8 cellular contexts compared by ENCODE assay signal in the genomic region with DNA sequence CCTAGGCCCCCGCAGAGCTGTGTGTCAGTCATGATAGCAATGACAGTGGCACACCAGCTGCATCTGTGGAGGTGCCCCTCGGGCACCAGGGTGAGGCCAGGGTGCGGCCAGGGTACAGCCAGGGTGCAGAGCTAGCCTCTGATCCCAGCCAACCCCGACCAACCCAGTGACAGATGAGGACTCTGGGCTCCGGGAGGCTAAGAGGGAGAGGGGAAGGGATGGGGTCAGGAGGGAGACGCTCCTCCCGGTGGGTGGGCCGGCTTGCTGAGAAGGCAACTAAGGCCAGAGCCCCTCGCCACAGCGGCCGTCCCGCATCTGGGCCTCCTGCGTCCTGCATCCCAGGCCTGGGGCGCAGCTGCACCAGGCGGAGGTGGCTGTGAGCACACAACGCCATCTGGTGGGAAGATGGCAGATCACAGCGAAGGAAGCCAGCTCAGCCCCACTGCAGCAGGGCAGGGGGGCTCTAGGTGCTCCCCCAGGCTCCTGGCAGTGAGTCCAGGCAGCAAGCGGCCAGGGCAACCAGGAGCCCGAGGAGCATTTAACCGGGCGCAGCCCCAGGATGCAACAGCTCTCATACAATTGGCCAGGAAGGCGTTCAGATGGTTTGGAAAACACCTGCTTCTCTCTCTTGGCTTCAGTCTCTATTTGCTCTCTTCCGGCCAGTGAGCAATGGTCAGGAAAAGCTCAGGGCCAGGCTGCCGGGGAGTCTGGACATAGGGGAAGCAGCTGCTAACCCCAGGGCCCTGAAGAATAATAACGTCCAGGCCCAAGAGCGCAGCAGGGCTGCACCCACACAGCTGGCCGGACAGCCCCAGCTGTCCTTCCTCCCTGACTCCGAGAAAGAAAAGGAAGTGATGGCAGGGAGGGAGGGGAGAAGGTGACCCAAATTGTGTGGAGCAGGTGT.
DNase-seq lines count a peak whose midpoint lies in the region; ATAC-seq and TF ChIP-seq lines count a peak whose summit lies in the region.

No MANE protein-coding gene starts in this region.

- no peak overlapping the region for H3K4me3 ChIP-seq in mesenchymal stem cell (ENCODE audit: insufficient read depth in 1 of 2, low read depth in 1 of 2, low read length in 2 of 2)
- H3K4me3 ChIP-seq in uterus = no peak overlapping the region

- peaks cover 0 to 3% of the 10 kb centered on the region in 2 experiments for H3K36me3 ChIP-seq in mesenchymal stem cell (ENCODE audit: control insufficient read depth in 1 of 2, insufficient read depth in 2 of 2, low read depth in 1 of 2, low read length in 2 of 2)
- no peaks in the 10 kb centered on the region for H3K36me3 ChIP-seq in uterus

- H4K91ac ChIP-seq in mesenchymal stem cell (ENCODE audit: low read length) = no peak overlapping the region

- no peaks in the 10 kb centered on the region for H3K36me3 Mint-ChIP-seq in effector memory CD8-positive, alpha-beta T cell (ENCODE audit: insufficient read depth)

- DNase-seq in G401 (ENCODE audit: low spot score) (peak; percentile 59), HT-29 (ENCODE audit: low spot score) (peak; percentile 67), SK-MEL-5 (ENCODE audit: low read depth, low spot score) (peak; percentile 60), mesenchymal stem cell (peak; percentile 48), uterus (no peak), mesenteric fat pad (ENCODE audit: low spot score) (no peak)
- peak in 2 of 3 experiments; percentile 2 to 8 for DNase-seq in effector memory CD8-positive, alpha-beta T cell

- peak; percentile 10 to 42 (median 35) for TF ChIP-seq CTCF in uterus (IDR thresholded peaks at IDR 0.05)

- H3K9ac ChIP-seq in mesenchymal stem cell (ENCODE audit: low read length) = no peak overlapping the region

- no peak for TF ChIP-seq POLR2A in uterus (IDR thresholded peaks at IDR 0.05)

- H3K27me3 Mint-ChIP-seq in effector memory CD8-positive, alpha-beta T cell = peaks cover 19 to 33% of the 10 kb centered on the region in 2 donors

- ATAC-seq in effector memory CD8-positive, alpha-beta T cell (replicated peaks) = peak; percentile 39
- ATAC-seq in GM21367 (IDR thresholded peaks at IDR 0.05; ENCODE audit: unreplicated experiment) = no peak

- no peaks in the 10 kb centered on the region for H3K79me1 ChIP-seq in mesenchymal stem cell (replicated peaks; ENCODE audit: low read length, poor library complexity, severe bottlenecking)

- H4K8ac ChIP-seq in mesenchymal stem cell (ENCODE audit: low read length) = no peak overlapping the region

- H2BK5ac ChIP-seq in mesenchymal stem cell (ENCODE audit: low read depth, low read length, poor library complexity, severe bottlenecking) = no peak overlapping the region

- 39% methylated on average over 28 of the region's 28 CpGs for WGBS in mesenchymal stem cell

- intact Hi-C loops in uterus (cut with DNase I; ENCODE audit: low total_unique reads) = no loop called here

- H3K4me1 Mint-ChIP-seq in effector memory CD8-positive, alpha-beta T cell (ENCODE audit: low read depth in 2 of 2) = peaks cover 0 to 5% of the 10 kb centered on the region in 2 donors

- peaks cover 4% of the 10 kb centered on the region for H3K9me3 ChIP-seq in mesenchymal stem cell (ENCODE audit: control insufficient read depth, low read length)
- no peaks in the 10 kb centered on the region for H3K9me3 ChIP-seq in uterus

- no peak overlapping the region for H2AK5ac ChIP-seq in mesenchymal stem cell (ENCODE audit: low read length, severe bottlenecking)

- H3K27me3 ChIP-seq in mesenchymal stem cell (ENCODE audit: control insufficient read depth in 1 of 2, insufficient read depth in 1 of 2, low read length in 2 of 2) (peaks cover 12 to 37% of the 10 kb centered on the region in 2 experiments), uterus (no peaks in the 10 kb centered on the region)

- no peak overlapping the region for H2BK12ac ChIP-seq in mesenchymal stem cell (ENCODE audit: low read length in 2 of 2)

- H2BK120ac ChIP-seq in mesenchymal stem cell (ENCODE audit: low read depth, low read length) = no peak overlapping the region

- H3K14ac ChIP-seq in mesenchymal stem cell (ENCODE audit: low read length in 2 of 2) = no peak overlapping the region

- H3K23ac ChIP-seq in mesenchymal stem cell (ENCODE audit: low read length in 2 of 2) = no peak overlapping the region

- no peak overlapping the region for H2BK15ac ChIP-seq in mesenchymal stem cell (ENCODE audit: low read depth, poor library complexity, severe bottlenecking)

- no peak overlapping the region for H3K27ac Mint-ChIP-seq in effector memory CD8-positive, alpha-beta T cell

- no peak overlapping the region for H3K18ac ChIP-seq in mesenchymal stem cell (ENCODE audit: low read depth in 1 of 2, low read length in 2 of 2)

- peaks cover 11% of the 10 kb centered on the region for H3K4me1 ChIP-seq in mesenchymal stem cell (ENCODE audit: control insufficient read depth, insufficient read depth, low read depth, low read length)
- no peaks in the 10 kb centered on the region for H3K4me1 ChIP-seq in uterus

- H3K4ac ChIP-seq in mesenchymal stem cell (ENCODE audit: low read depth in 1 of 2, low read length in 2 of 2) = no peak overlapping the region

- no peak overlapping the region for H2AFZ ChIP-seq in mesenchymal stem cell (ENCODE audit: low read depth, low read length)

- H3K9me3 Mint-ChIP-seq in effector memory CD8-positive, alpha-beta T cell = no peaks in the 10 kb centered on the region

- H3K4me3 Mint-ChIP-seq in effector memory CD8-positive, alpha-beta T cell = no peak overlapping the region

- no peak overlapping the region for H3K27ac ChIP-seq in mesenchymal stem cell (ENCODE audit: low read length, poor library complexity, severe bottlenecking)
- no peak overlapping the region for H3K27ac ChIP-seq in uterus

- in situ Hi-C loops in G401 (cut with HindIII; ENCODE audit: low sequenced_read_pairs) = no loop called here
- in situ Hi-C loops in SK-MEL-5 (cut with HindIII; ENCODE audit: low pct_unique_long_range_greater_than_20kb, low sequenced_read_pairs) = no loop called here

- H3K4me2 ChIP-seq in mesenchymal stem cell (ENCODE audit: low read length, poor library complexity, severe bottlenecking) = no peak overlapping the region

Comparison
In these comparisons a context has a peak if more than half of its experiments do, and no peak if none do; other contexts are left out.
1. DNase-seq: peak in G401 (single experiment), HT-29 (single experiment), SK-MEL-5 (single experiment), effector memory CD8-positive, alpha-beta T cell (2 of 3) and mesenchymal stem cell (single experiment); none in uterus (0 of 2) and mesenteric fat pad (single experiment).